In genomic region chr6:154675602-154676088, GRCh38 we compare ENCODE assay signal across 8 cellular contexts. TPM values are rescaled to one million over a fixed set of nuclear protein-coding genes. Genes with fewer than 3 reads are reported as not detected.
DNase-seq lines count a peak whose midpoint lies in the region; ATAC-seq and TF ChIP-seq lines count a peak whose summit lies in the region.

No MANE protein-coding gene starts in this region.

- no peak overlapping the region for H3K27ac ChIP-seq in CD8-positive, alpha-beta T cell (ENCODE audit: low read depth, low read length)

- H3K27me3 ChIP-seq in CD8-positive, alpha-beta T cell (ENCODE audit: insufficient read depth, low read length): no peaks in the 10 kb centered on the region

- H3K36me3 Mint-ChIP-seq in CD8-positive, alpha-beta T cell: no peaks in the 10 kb centered on the region

- no peaks in the 10 kb centered on the region for H3K4me1 Mint-ChIP-seq in CD8-positive, alpha-beta T cell (ENCODE audit: low read depth)

- peak; percentile 100 for TF ChIP-seq CTCF in CD8-positive, alpha-beta T cell (IDR thresholded peaks at IDR 0.05)

- ATAC-seq in CD8-positive, alpha-beta T cell: peak; percentile 100
- ATAC-seq in GM19438 (IDR thresholded peaks at IDR 0.05; ENCODE audit: low read depth, unreplicated experiment) (peak; percentile 100), HG03460 (IDR thresholded peaks at IDR 0.05; ENCODE audit: unreplicated experiment) (peak; percentile 99), left colon (peak; percentile 100)

- POLR2A ChIA-PET in CD8-positive, alpha-beta T cell (lab: Charles Lee): interaction anchor here (0.6 to 1.5 kb wide), 3 partner anchors 129 to 132 kb away, joined by 3 to 4 read pairs (median 4); no protein-coding TSS in a partner anchor

- peak; percentile 77 to 86 (median 83) for DNase-seq in CD8-positive, alpha-beta T cell
- DNase-seq in NCI-H510A treated with DMSO at 0.1 percent for 48 hours (lab: John Stamatoyannopoulos, UW): peak; percentile 100
- DNase-seq in activated CD4-positive, CD25-positive, alpha-beta regulatory T cell treated with anti-CD3 and anti-CD28 coated beads, Interleukin-2, amount 50 U/mL, for 72 hours: peak; percentile 76
- peak; percentile 89 for DNase-seq in cerebellum (ENCODE audit: low spot score)
- peak; percentile 80 to 90 for DNase-seq in left colon
- DNase-seq in stimulated activated CD4-positive, alpha-beta T cell treated with anti-CD3 and anti-CD28 coated beads, Interleukin-4, amount 100 ng/mL, for 24 hours: peak; percentile 93

- no peaks in the 10 kb centered on the region for H3K36me3 ChIP-seq in CD8-positive, alpha-beta T cell (ENCODE audit: insufficient read depth, low read length)

- H3K27ac Mint-ChIP-seq in CD8-positive, alpha-beta T cell: no peak overlapping the region

- no peak overlapping the region for H3K4me3 Mint-ChIP-seq in CD8-positive, alpha-beta T cell

- H3K27me3 Mint-ChIP-seq in CD8-positive, alpha-beta T cell (ENCODE audit: low read depth): no peaks in the 10 kb centered on the region

- no peaks in the 10 kb centered on the region for H3K4me1 ChIP-seq in CD8-positive, alpha-beta T cell (ENCODE audit: insufficient read depth, low read length)

- no peak overlapping the region for H3K4me3 ChIP-seq in CD8-positive, alpha-beta T cell (ENCODE audit: low read depth, low read length)

- H3K9me3 ChIP-seq in CD8-positive, alpha-beta T cell (ENCODE audit: low read length): no peaks in the 10 kb centered on the region

- CTCF ChIA-PET in CD8-positive, alpha-beta T cell (lab: Charles Lee): interaction anchor here (0.5 to 4.7 kb wide), 43 partner anchors 9 to 1633 kb away, joined by 3 to 136 read pairs (median 4); no protein-coding TSS in a partner anchor

- intact Hi-C loops in CD8-positive, alpha-beta T cell (cut with DNase I, micrococcal nuclease): loop anchor here (1.0 to 10.0 kb wide), 8 partner anchors 57 to 523 kb away; partner anchors contain the start of gene SCAF8 (in 2 of the 2)
- intact Hi-C loops in left colon (cut with DNase I, micrococcal nuclease): loop anchor here in 1 of 2 donors (5.0 to 10.0 kb wide), 3 partner anchors 132 to 511 kb away; no protein-coding TSS in a partner anchor

- H3K9me3 Mint-ChIP-seq in CD8-positive, alpha-beta T cell: no peaks in the 10 kb centered on the region

RNA-seq across cellular contexts. Expression of gene SCAF8, which starts 57.6 kb away (rescaled TPM):
- total RNA-seq in CD8-positive, alpha-beta T cell: 10 to 100 TPM; 85.0 to 86.6 TPM
- total RNA-seq in cerebellum (78.9 TPM), left colon (10 to 100 TPM; 32.6 to 35.8 TPM)
